In genomic region chr12:112012775-112013600, GRCh38 we compare ENCODE assay signal across 1 cellular context.
TF ChIP-seq lines count a peak whose summit lies in the region.

TSS of gene ERP29 (plus strand) at chr12:112013426. CDS start at chr12:112013466, 40 bp downstream.
TSS of gene TMEM116 (minus strand) at chr12:112013165. CDS start at chr12:112005270, 7,895 bp downstream.

TF ChIP-seq in A549, 52 proteins besides CTCF, POLR2A, EP300 and RAD21 (continued from another document):
- TF ChIP-seq PBX3 (IDR thresholded peaks at IDR 0.05) (no peak), FOSL2 (IDR thresholded peaks at IDR 0.05) (no peak), FOSL2 (CRISPR knock-in tag; IDR thresholded peaks at IDR 0.05) (peak; percentile 58), SREBF2 (IDR thresholded peaks at IDR 0.05) (no peak), ZNF302 (CRISPR knock-in tag; IDR thresholded peaks at IDR 0.05) (no peak), CBX8 (IDR thresholded peaks at IDR 0.05) (no peak), HEYL (CRISPR knock-in tag; IDR thresholded peaks at IDR 0.05) (no peak), CHD4 (IDR thresholded peaks at IDR 0.05; ENCODE audit: borderline replicate concordance) (no peak), HOXB13 (CRISPR knock-in tag; IDR thresholded peaks at IDR 0.05; ENCODE audit: low read depth) (no peak), BCL3 (IDR thresholded peaks at IDR 0.05) (peak; percentile 61; the same call in 2 of the 3 replicates), RNF2 (IDR thresholded peaks at IDR 0.05; ENCODE audit: borderline replicate concordance, low read depth) (no peak), ESRRA (IDR thresholded peaks at IDR 0.05; ENCODE audit: borderline replicate concordance, low read length) (no peak), JUNB (IDR thresholded peaks at IDR 0.05) (no peak), BHLHE40 (IDR thresholded peaks at IDR 0.05; ENCODE audit: low read depth, low read length) (peak; percentile 94), NR3C1 (IDR thresholded peaks at IDR 0.05) (no peak), FOSB (CRISPR knock-in tag; IDR thresholded peaks at IDR 0.05) (no peak), CHD2 (IDR thresholded peaks at IDR 0.05; ENCODE audit: low read length, partially characterized antibody) (no peak), KDM5A (IDR thresholded peaks at IDR 0.05) (peak; percentile 77), EHMT2 (IDR thresholded peaks at IDR 0.05; ENCODE audit: low read depth) (no peak), KDM1A (IDR thresholded peaks at IDR 0.05; ENCODE audit: low read depth) (no peak), MAZ (IDR thresholded peaks at IDR 0.05; ENCODE audit: borderline replicate concordance, low read depth, low read length) (peak; percentile 69; the same call in 1 of the 2 replicates), JUN (IDR thresholded peaks at IDR 0.05) (peak; percentile 82 to 86; a peak in 4 of 5 replicates), ATOH8 (CRISPR knock-in tag; IDR thresholded peaks at IDR 0.05; ENCODE audit: low read depth) (no peak), POLR2AphosphoS2 (conservative IDR thresholded peaks at IDR 0.05; ENCODE audit: low read length) (no peak), MYC (IDR thresholded peaks at IDR 0.05; ENCODE audit: borderline replicate concordance, low read length) (no peak; the same call in none of the 2 replicates), HDAC2 (IDR thresholded peaks at IDR 0.05) (no peak), NPAS2 (CRISPR knock-in tag; IDR thresholded peaks at IDR 0.05; ENCODE audit: borderline replicate concordance) (peak; percentile 98), RCOR1 (IDR thresholded peaks at IDR 0.05; ENCODE audit: low read depth, low read length) (no peak), ZC3H11A (IDR thresholded peaks at IDR 0.05) (no peak), RFX5 (IDR thresholded peaks at IDR 0.05) (no peak), EHF (CRISPR knock-in tag; IDR thresholded peaks at IDR 0.05) (no peak), ZSCAN20 (CRISPR knock-in tag; IDR thresholded peaks at IDR 0.05) (no peak), NFE2L2 (conservative IDR thresholded peaks at IDR 0.05; ENCODE audit: low read length) (no peak), MAFK (IDR thresholded peaks at IDR 0.05; ENCODE audit: partially characterized antibody) (no peak), TFCP2L1 (CRISPR knock-in tag; IDR thresholded peaks at IDR 0.05) (no peak; the same call in 1 of the 2 replicates), FOXS1 (CRISPR knock-in tag; IDR thresholded peaks at IDR 0.05) (peak; percentile 76), CBX2 (IDR thresholded peaks at IDR 0.05; ENCODE audit: borderline replicate concordance, low read depth) (no peak), CEBPB (IDR thresholded peaks at IDR 0.05) (no peak), ZFP36 (IDR thresholded peaks at IDR 0.05; ENCODE audit: borderline replicate concordance, partially characterized antibody) (no peak)
- TF ChIP-seq, protein P1, sequence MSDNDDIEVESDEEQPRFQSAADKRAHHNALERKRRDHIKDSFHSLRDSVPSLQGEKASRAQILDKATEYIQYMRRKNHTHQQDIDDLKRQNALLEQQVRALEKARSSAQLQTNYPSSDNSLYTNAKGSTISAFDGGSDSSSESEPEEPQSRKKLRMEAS (IDR thresholded peaks at IDR 0.05): peak; percentile 96
- TF ChIP-seq, protein P2, sequence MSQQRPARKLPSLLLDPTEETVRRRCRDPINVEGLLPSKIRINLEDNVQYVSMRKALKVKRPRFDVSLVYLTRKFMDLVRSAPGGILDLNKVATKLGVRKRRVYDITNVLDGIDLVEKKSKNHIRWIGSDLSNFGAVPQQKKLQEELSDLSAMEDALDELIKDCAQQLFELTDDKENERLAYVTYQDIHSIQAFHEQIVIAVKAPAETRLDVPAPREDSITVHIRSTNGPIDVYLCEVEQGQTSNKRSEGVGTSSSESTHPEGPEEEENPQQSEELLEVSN (IDR thresholded peaks at IDR 0.05; ENCODE audit: borderline replicate concordance, low read depth): peak; percentile 97
- TF ChIP-seq, protein P3, sequence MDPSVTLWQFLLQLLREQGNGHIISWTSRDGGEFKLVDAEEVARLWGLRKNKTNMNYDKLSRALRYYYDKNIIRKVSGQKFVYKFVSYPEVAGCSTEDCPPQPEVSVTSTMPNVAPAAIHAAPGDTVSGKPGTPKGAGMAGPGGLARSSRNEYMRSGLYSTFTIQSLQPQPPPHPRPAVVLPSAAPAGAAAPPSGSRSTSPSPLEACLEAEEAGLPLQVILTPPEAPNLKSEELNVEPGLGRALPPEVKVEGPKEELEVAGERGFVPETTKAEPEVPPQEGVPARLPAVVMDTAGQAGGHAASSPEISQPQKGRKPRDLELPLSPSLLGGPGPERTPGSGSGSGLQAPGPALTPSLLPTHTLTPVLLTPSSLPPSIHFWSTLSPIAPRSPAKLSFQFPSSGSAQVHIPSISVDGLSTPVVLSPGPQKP (IDR thresholded peaks at IDR 0.05; ENCODE audit: low read depth, low read length): no peak
